ENCODE assay signal across 19 cellular contexts in the genomic region with DNA sequence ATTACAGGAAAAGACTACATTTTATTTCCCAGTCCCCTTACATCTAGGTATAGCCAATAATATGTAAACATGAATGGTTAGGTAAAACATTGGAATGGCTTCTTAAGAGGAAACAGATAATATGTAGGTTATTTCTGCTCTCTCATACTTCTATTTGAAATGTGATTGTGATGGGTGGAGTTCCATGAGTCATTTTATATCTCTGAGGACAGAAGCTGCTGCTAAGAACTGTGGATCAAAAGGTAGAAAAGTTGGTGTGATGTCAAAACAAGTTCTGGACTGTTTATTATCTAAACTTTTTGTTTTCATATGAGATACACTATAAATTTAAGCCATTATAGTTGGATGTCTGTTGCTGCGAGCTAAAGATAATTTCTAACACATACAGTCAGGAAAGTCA.
DNase-seq lines count a peak whose midpoint lies in the region; ATAC-seq and TF ChIP-seq lines count a peak whose summit lies in the region.
"Had no signal": no experiment of that assay in that cellular context is flagged by ENCODE, and none has a peak within 500 bp of the region (broad histone marks: within the 10 kb centered on the region; RNA-seq: fewer than 3 reads in every experiment).

No MANE protein-coding gene starts in this region.

- H3K9me3 ChIP-seq in RWPE2 (ENCODE audit: severe bottlenecking) (no peaks in the 10 kb centered on the region), upper lobe of right lung (no peaks in the 10 kb centered on the region)
- H3K9me3 ChIP-seq: BE2C had no signal

- H3K27me3 ChIP-seq in RWPE2 (ENCODE audit: insufficient read depth, poor library complexity, severe bottlenecking): no peaks in the 10 kb centered on the region
- no peaks in the 10 kb centered on the region for H3K27me3 ChIP-seq in upper lobe of right lung
- H3K27me3 ChIP-seq: BE2C had no signal

- H3K4me1 ChIP-seq in RWPE2 (ENCODE audit: insufficient read depth, poor library complexity, severe bottlenecking) (no peaks in the 10 kb centered on the region), upper lobe of right lung (no peaks in the 10 kb centered on the region)
- H3K4me1 ChIP-seq: BE2C had no signal

- H3K36me3 ChIP-seq in RWPE2 (ENCODE audit: low read depth) (no peaks in the 10 kb centered on the region), upper lobe of right lung (no peaks in the 10 kb centered on the region)
- H3K36me3 ChIP-seq: BE2C had no signal

- intact Hi-C loops in left colon (cut with DNase I, micrococcal nuclease): no loop called here
- intact Hi-C loops in upper lobe of right lung (cut with DNase I): no loop called here

- peak; percentile 40; the same call in 1 of the 3 replicates for ATAC-seq in RWPE2 (ENCODE audit: low read depth)
- ATAC-seq in left colon: peak; percentile 66
- ATAC-seq in upper lobe of right lung: no peak
- ATAC-seq: GM12878, HepG2 had no signal

- peak; percentile 8 for DNase-seq in M059J (ENCODE audit: low read depth)
- DNase-seq in RWPE2 (ENCODE audit: low spot score): no peak
- no peak for DNase-seq in left colon
- no peak for DNase-seq in kidney glomerular epithelial cell (lab: John Stamatoyannopoulos, UW)
- DNase-seq in SHP77 (lab: John Stamatoyannopoulos, UW): no peak
- no peak for DNase-seq in upper lobe of right lung
- DNase-seq: ACHN; BE2C; C1 segment of cervical spinal cord; CD4-positive, CD25-positive, alpha-beta regulatory T cell; CD8-positive, alpha-beta memory T cell; COR-L47; DMS 273 treated with DMSO at 0.1 percent for 48 hours; DMS53; DND-41; EL; H9 had no signal

- no peak for TF ChIP-seq CTCF in RWPE2 (IDR thresholded peaks at IDR 0.05; ENCODE audit: poor library complexity, severe bottlenecking)
- TF ChIP-seq CTCF in upper lobe of right lung (IDR thresholded peaks at IDR 0.05): no peak

- H3K27ac ChIP-seq in RWPE2 (ENCODE audit: poor library complexity, severe bottlenecking): no peak overlapping the region
- H3K27ac ChIP-seq in upper lobe of right lung: no peak overlapping the region

- no peak overlapping the region for H3K4me3 ChIP-seq in RWPE2 (ENCODE audit: severe bottlenecking)
- no peak overlapping the region for H3K4me3 ChIP-seq in upper lobe of right lung
- H3K4me3 ChIP-seq: GM12878 had no signal
